ENCODE assay signal across 8 cellular contexts in genomic region chr9:131273791-131274673, GRCh38.
DNase-seq lines count a peak whose midpoint lies in the region; ATAC-seq and TF ChIP-seq lines count a peak whose summit lies in the region.

No MANE protein-coding gene starts in this region.

- peak overlapping the region; percentile 94 for H3K27ac Mint-ChIP-seq in central memory CD8-positive, alpha-beta T cell (ENCODE audit: low read depth)
- H3K27ac Mint-ChIP-seq in nephron progenitor cell: no peak overlapping the region

- H3K4me3 Mint-ChIP-seq in central memory CD8-positive, alpha-beta T cell: peak overlapping the region; percentile 93
- peak overlapping the region; percentile 20 for H3K4me3 Mint-ChIP-seq in nephron progenitor cell

- TF ChIP-seq CTCF in nephron progenitor cell (IDR thresholded peaks at IDR 0.05): no peak

- peaks cover 48% of the 10 kb centered on the region for H3K4me1 Mint-ChIP-seq in central memory CD8-positive, alpha-beta T cell
- peaks cover 63% of the 10 kb centered on the region for H3K4me1 Mint-ChIP-seq in nephron progenitor cell

- DNase-seq in CMK (ENCODE audit: low read depth): peak; percentile 71
- DNase-seq in NAMALWA (ENCODE audit: low spot score): peak; percentile 52
- DNase-seq in central memory CD8-positive, alpha-beta T cell (ENCODE audit: low spot score in 2 of 2): no peak
- DNase-seq in nephron progenitor cell: no peak
- no peak for DNase-seq in NCI-H774 (lab: John Stamatoyannopoulos, UW)
- no peak for DNase-seq in Ammon's horn (ENCODE audit: low spot score)
- DNase-seq in DMS114 treated with DMSO at 0.1 percent for 48 hours (lab: John Stamatoyannopoulos, UW; ENCODE audit: unreplicated experiment): no peak
- DNase-seq in inferior parietal cortex (ENCODE audit: extremely low spot score): no peak

- no peaks in the 10 kb centered on the region for H3K9me3 Mint-ChIP-seq in central memory CD8-positive, alpha-beta T cell
- no peaks in the 10 kb centered on the region for H3K9me3 Mint-ChIP-seq in nephron progenitor cell

- ATAC-seq in central memory CD8-positive, alpha-beta T cell (replicated peaks; ENCODE audit: extremely low read depth, poor library complexity, severe bottlenecking): no peak

- peaks cover 56% of the 10 kb centered on the region for H3K36me3 Mint-ChIP-seq in central memory CD8-positive, alpha-beta T cell (ENCODE audit: insufficient read depth)
- no peaks in the 10 kb centered on the region for H3K36me3 Mint-ChIP-seq in nephron progenitor cell (ENCODE audit: low read depth)

- no peaks in the 10 kb centered on the region for H3K27me3 Mint-ChIP-seq in central memory CD8-positive, alpha-beta T cell
- peaks cover 45% of the 10 kb centered on the region for H3K27me3 Mint-ChIP-seq in nephron progenitor cell (ENCODE audit: low read depth, poor library complexity)

Comparison
In these comparisons a context has a peak if more than half of its experiments do, and no peak if none do; other contexts are left out.
1. DNase-seq: peak in CMK (single experiment) and NAMALWA (single experiment); none in central memory CD8-positive, alpha-beta T cell (0 of 2), nephron progenitor cell (single experiment), NCI-H774 (single experiment), Ammon's horn (single experiment), DMS114 treated with DMSO at 0.1 percent for 48 hours (single experiment) and inferior parietal cortex (single experiment).